ENCODE assay signal across 15 cellular contexts in genomic region chr1:78007677-78008341, GRCh38. TPM values are rescaled to one million over a fixed set of nuclear protein-coding genes. Genes with fewer than 3 reads are reported as not detected.
DNase-seq lines count a peak whose midpoint lies in the region; TF ChIP-seq lines count a peak whose summit lies in the region.
"Had no signal": no experiment of that assay in that cellular context is flagged by ENCODE, and none has a peak within 500 bp of the region (broad histone marks: within the 10 kb centered on the region; RNA-seq: fewer than 3 reads in every experiment).

No MANE protein-coding gene starts in this region.

- H3K4me3 ChIP-seq in ascending aorta (peak overlapping the region; percentile 55 to 74), tibial nerve (peak overlapping the region in 1 of 4 donors; percentile 64)

- H3K4me1 ChIP-seq in ascending aorta, result peaks cover 0 to 10% of the 10 kb centered on the region in 2 donors
- H3K4me1 ChIP-seq in tibial nerve, result peaks cover 0 to 55% (median 9%) of the 10 kb centered on the region in 4 donors

- 79 to 83% methylated on average over 4 of the region's 4 CpGs for WGBS in tibial nerve, 2 donors

- H3K27ac ChIP-seq in ascending aorta, result peak overlapping the region; percentile 88
- peak overlapping the region in 3 of 4 donors; percentile 10 to 96 (median 23) for H3K27ac ChIP-seq in tibial nerve

- H3K9me3 Mint-ChIP-seq in activated naive CD8-positive, alpha-beta T cell (ENCODE audit: low read depth), result no peaks in the 10 kb centered on the region
- peaks cover 2% of the 10 kb centered on the region for H3K9me3 Mint-ChIP-seq in activated naive CD8-positive, alpha-beta T cell treated with anti-CD3 and anti-CD28 coated beads for 36 hours
- H3K9me3 Mint-ChIP-seq: memory B cell had no signal

- H3K9me3 ChIP-seq in ascending aorta, result no peaks in the 10 kb centered on the region
- H3K9me3 ChIP-seq in tibial nerve, result no peaks in the 10 kb centered on the region

- intact Hi-C loops in ascending aorta (cut with DNase I), result loop anchor here (2.0 to 10.0 kb wide), 2 partner anchors 107 to 173 kb away; no protein-coding TSS in a partner anchor

- H3K4me1 Mint-ChIP-seq in activated naive CD8-positive, alpha-beta T cell (ENCODE audit: low read depth), result peaks cover 60% of the 10 kb centered on the region
- H3K4me1 Mint-ChIP-seq in activated naive CD8-positive, alpha-beta T cell treated with anti-CD3 and anti-CD28 coated beads for 36 hours, result peaks cover 39% of the 10 kb centered on the region

- TF ChIP-seq CTCF in ascending aorta (IDR thresholded peaks at IDR 0.05) (no peak), tibial nerve (IDR thresholded peaks at IDR 0.05) (no peak)

- no peak for TF ChIP-seq EP300 in tibial nerve (IDR thresholded peaks at IDR 0.05)

- H3K27ac Mint-ChIP-seq in activated naive CD8-positive, alpha-beta T cell, result no peak overlapping the region
- no peak overlapping the region for H3K27ac Mint-ChIP-seq in activated naive CD8-positive, alpha-beta T cell treated with anti-CD3 and anti-CD28 coated beads for 36 hours
- H3K27ac Mint-ChIP-seq: memory B cell had no signal

- no peaks in the 10 kb centered on the region for H3K27me3 Mint-ChIP-seq in activated naive CD8-positive, alpha-beta T cell
- H3K27me3 Mint-ChIP-seq in activated naive CD8-positive, alpha-beta T cell treated with anti-CD3 and anti-CD28 coated beads for 36 hours, result peaks cover 4% of the 10 kb centered on the region
- H3K27me3 Mint-ChIP-seq: memory B cell had no signal

- peaks cover 0 to under 1% of the 10 kb centered on the region in 2 donors for H3K36me3 ChIP-seq in ascending aorta
- H3K36me3 ChIP-seq in tibial nerve, result peaks cover 0 to 4% (median 0%) of the 10 kb centered on the region in 3 donors

- TF ChIP-seq POLR2A in tibial nerve (IDR thresholded peaks at IDR 0.05), result no peak

- no peaks in the 10 kb centered on the region for H3K36me3 Mint-ChIP-seq in activated naive CD8-positive, alpha-beta T cell
- peaks cover 4% of the 10 kb centered on the region for H3K36me3 Mint-ChIP-seq in activated naive CD8-positive, alpha-beta T cell treated with anti-CD3 and anti-CD28 coated beads for 36 hours
- H3K36me3 Mint-ChIP-seq: memory B cell had no signal

- DNase-seq in activated naive CD8-positive, alpha-beta T cell treated with anti-CD3 and anti-CD28 coated beads for 36 hours, result no peak
- DNase-seq in ascending aorta (ENCODE audit: low spot score in 2 of 2), result no peak
- peak; percentile 30 to 50 for DNase-seq in lung microvascular endothelial cell (ENCODE audit: low read depth in 2 of 2)
- DNase-seq in tibial nerve (ENCODE audit: low spot score in 2 of 2), result no peak
- DNase-seq in epidermal melanocyte (ENCODE audit: insufficient read length, low spot score), result no peak
- DNase-seq in SW 1271 (lab: John Stamatoyannopoulos, UW), result no peak
- DNase-seq in mucosa of gallbladder (ENCODE audit: low spot score), result no peak
- DNase-seq: ACHN; caudate nucleus; H7; NCI-H510A; stimulated activated naive CD4-positive, alpha-beta T cell; T-helper 1 cell had no signal

- H3K27me3 ChIP-seq in ascending aorta, result no peaks in the 10 kb centered on the region
- H3K27me3 ChIP-seq in tibial nerve, result no peaks in the 10 kb centered on the region

- peak overlapping the region; percentile 58 for H3K4me3 Mint-ChIP-seq in activated naive CD8-positive, alpha-beta T cell
- no peak overlapping the region for H3K4me3 Mint-ChIP-seq in activated naive CD8-positive, alpha-beta T cell treated with anti-CD3 and anti-CD28 coated beads for 36 hours
- H3K4me3 Mint-ChIP-seq: memory B cell had no signal

RNA-seq across cellular contexts. Expression of gene DNAJB4, which starts 3.1 kb away (rescaled TPM):
- 1 to 10 TPM; 7.0 to 8.4 TPM for total RNA-seq in activated naive CD8-positive, alpha-beta T cell treated with anti-CD3 and anti-CD28 coated beads for 36 hours
- total RNA-seq in ascending aorta (20.1 TPM), lung microvascular endothelial cell (156 and 267 TPM in 2 replicates), tibial nerve (10 to 100 TPM; 33.9 to 38.0 (median 35.6) TPM), mucosa of gallbladder (52.5 TPM)

RNA-seq across cellular contexts. Expression of gene FUBP1, which starts 28.9 kb away (rescaled TPM):
- total RNA-seq in activated naive CD8-positive, alpha-beta T cell treated with anti-CD3 and anti-CD28 coated beads for 36 hours, result 100 to 1,000 TPM; 242 to 255 TPM
- total RNA-seq in ascending aorta, result 90.3 TPM
- total RNA-seq in lung microvascular endothelial cell, result 74.8 and 85.6 TPM in 2 replicates
- total RNA-seq in tibial nerve, result 100 to 1,000 TPM in 3 of 4 donors, 10 to 100 TPM in 1; 99.0 to 136 (median 121) TPM
- 107 TPM for total RNA-seq in mucosa of gallbladder

RNA-seq across cellular contexts. Expression of gene GIPC2, which starts 38.0 kb away (rescaled TPM):
- under 1 TPM; 0.14 to 0.20 TPM for total RNA-seq in activated naive CD8-positive, alpha-beta T cell treated with anti-CD3 and anti-CD28 coated beads for 36 hours
- 0.64 TPM for total RNA-seq in ascending aorta
- total RNA-seq in lung microvascular endothelial cell, result 25.3 and 32.3 TPM in 2 replicates
- total RNA-seq in tibial nerve, result 1 to 10 TPM; 2.1 to 6.9 (median 3.7) TPM
- 19.6 TPM for total RNA-seq in mucosa of gallbladder

Comparison
In these comparisons a context has a peak if more than half of its experiments do, and no peak if none do; other contexts are left out.
1. DNase-seq: peak in lung microvascular endothelial cell (2 of 2); none in activated naive CD8-positive, alpha-beta T cell treated with anti-CD3 and anti-CD28 coated beads for 36 hours (single experiment), ascending aorta (0 of 2), tibial nerve (0 of 2), epidermal melanocyte (single experiment), SW 1271 (0 of 2) and mucosa of gallbladder (single experiment).